26 cellular contexts compared by ENCODE assay signal in the genomic region with DNA sequence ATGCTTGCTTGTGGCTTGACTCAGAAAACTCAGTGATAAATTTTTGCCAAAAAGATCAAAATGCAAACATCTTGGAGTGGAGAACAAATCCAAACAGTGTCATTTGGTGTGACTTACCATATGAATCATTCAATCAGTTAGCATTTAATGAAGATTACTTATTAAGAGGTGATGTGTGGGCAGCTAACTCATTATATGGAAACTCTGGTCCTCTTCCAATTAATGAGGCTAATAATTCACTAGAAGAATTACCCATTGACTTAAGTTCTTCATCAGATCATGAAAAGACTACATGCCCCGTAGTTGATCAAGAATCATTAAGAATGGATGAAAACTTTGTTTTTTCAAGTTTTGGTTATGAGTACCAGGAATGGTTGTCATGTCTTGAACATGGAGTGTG.
"Had no signal": no experiment of that assay in that cellular context is flagged by ENCODE, and none has a peak within 500 bp of the region (broad histone marks: within the 10 kb centered on the region; RNA-seq: fewer than 3 reads in every experiment).

No MANE protein-coding gene starts in this region.

- H3K36me3 ChIP-seq: colonic mucosa had no signal

- H3K4me1 Mint-ChIP-seq: endodermal cell; immature natural killer cell; mesothelial cell of epicardium; naive B cell; naive thymus-derived CD8-positive, alpha-beta T cell had no signal

- H3K4me2 ChIP-seq: hepatocyte had no signal

- H3K4me1 ChIP-seq: colonic mucosa, esophagus muscularis mucosa, foreskin keratinocyte, gastroesophageal sphincter, heart left ventricle had no signal

- H3K79me2 ChIP-seq: hepatocyte had no signal

- H3K27me3 ChIP-seq: colonic mucosa, esophagus muscularis mucosa, foreskin keratinocyte, gastroesophageal sphincter, heart left ventricle, hepatocyte, left lung had no signal

- H3K9me3 Mint-ChIP-seq: dendritic cell treated with granulocyte-macrophage colony-stimulating factor and Interleukin-4, amounts not matched to agents 40 ng/mL and 50 ng/mL, for 4 days; effector memory CD8-positive, alpha-beta T cell; endodermal cell; immature natural killer cell; naive B cell; naive thymus-derived CD8-positive, alpha-beta T cell had no signal

- FAIRE-seq: endometrium, frontal cortex had no signal

- H3K9me3 ChIP-seq: colonic mucosa, esophagus muscularis mucosa, gastroesophageal sphincter, heart left ventricle, left lung, lower lobe of right lung, mucosa of descending colon had no signal

- ATAC-seq: effector memory CD8-positive, alpha-beta T cell; foreskin keratinocyte; gastroesophageal sphincter; heart left ventricle; left cardiac atrium; left lung; left ventricle myocardium superior; lower lobe of right lung; mucosa of descending colon; naive thymus-derived CD8-positive, alpha-beta T cell had no signal

- H3K27ac Mint-ChIP-seq: dendritic cell treated with granulocyte-macrophage colony-stimulating factor and Interleukin-4, amounts not matched to agents 40 ng/mL and 50 ng/mL, for 4 days; effector memory CD8-positive, alpha-beta T cell; endodermal cell; immature natural killer cell; mesothelial cell of epicardium; naive B cell; naive thymus-derived CD8-positive, alpha-beta T cell had no signal

- DNase-seq: colonic mucosa; cortex of kidney; effector CD8-positive, alpha-beta T cell; effector memory CD8-positive, alpha-beta T cell; endodermal cell; foreskin keratinocyte; heart left ventricle; hypothalamus; immature natural killer cell; islet precursor cell; left cardiac atrium; left lung; left ventricle myocardium superior; lower lobe of right lung; mesenchymal stem cell; mucosa of descending colon; naive B cell; naive thymus-derived CD8-positive, alpha-beta T cell had no signal

- H3K4me3 ChIP-seq: colonic mucosa, esophagus muscularis mucosa, gastroesophageal sphincter, heart left ventricle, hepatocyte, left lung, lower lobe of right lung, mucosa of descending colon had no signal

- H3K36me3 Mint-ChIP-seq: immature natural killer cell, mesothelial cell of epicardium, naive B cell had no signal

- H3K4me3 Mint-ChIP-seq: dendritic cell treated with granulocyte-macrophage colony-stimulating factor and Interleukin-4, amounts not matched to agents 40 ng/mL and 50 ng/mL, for 4 days; effector memory CD8-positive, alpha-beta T cell; endodermal cell; immature natural killer cell; mesothelial cell of epicardium; naive B cell; naive thymus-derived CD8-positive, alpha-beta T cell had no signal

- H3K27ac ChIP-seq: colonic mucosa, epithelial cell of prostate, esophagus muscularis mucosa, foreskin keratinocyte, gastroesophageal sphincter, heart left ventricle, hepatocyte, left lung, lower lobe of right lung had no signal

- H2AFZ ChIP-seq: hepatocyte had no signal
